Comparison of ENCODE assay signal across 9 cellular contexts in genomic region chr14:77094672-77095284, GRCh38. TPM values are rescaled to one million over a fixed set of nuclear protein-coding genes. Genes with fewer than 3 reads are reported as not detected.
DNase-seq lines count a peak whose midpoint lies in the region; ATAC-seq and TF ChIP-seq lines count a peak whose summit lies in the region.
"Had no signal": no experiment of that assay in that cellular context is flagged by ENCODE, and none has a peak within 500 bp of the region (broad histone marks: within the 10 kb centered on the region; RNA-seq: fewer than 3 reads in every experiment).

No MANE protein-coding gene starts in this region.

- peaks cover 13% of the 10 kb centered on the region for H3K9me3 Mint-ChIP-seq in activated naive CD8-positive, alpha-beta T cell treated with anti-CD3 and anti-CD28 coated beads for 36 hours

- H3K4me1 Mint-ChIP-seq in activated naive CD8-positive, alpha-beta T cell treated with anti-CD3 and anti-CD28 coated beads for 36 hours, result peaks cover 22% of the 10 kb centered on the region

- TF ChIP-seq POLR2A in NB4 (IDR thresholded peaks at IDR 0.05; ENCODE audit: extremely low read depth, insufficient read length), result no peak

- ATAC-seq in GM21576 (IDR thresholded peaks at IDR 0.05; ENCODE audit: unreplicated experiment) (no peak), GM21515 (IDR thresholded peaks at IDR 0.05; ENCODE audit: unreplicated experiment) (no peak)

- H3K36me3 ChIP-seq in cardiac muscle cell, result no peaks in the 10 kb centered on the region

- H3K4me3 ChIP-seq in NB4 (ENCODE audit: low read depth, low read length) (no peak overlapping the region), cardiac muscle cell (no peak overlapping the region)

- no peaks in the 10 kb centered on the region for H3K27me3 Mint-ChIP-seq in activated naive CD8-positive, alpha-beta T cell treated with anti-CD3 and anti-CD28 coated beads for 36 hours

- no peak overlapping the region for H3K27ac ChIP-seq in cardiac muscle cell
- H3K27ac ChIP-seq: epithelial cell of prostate had no signal

- H3K4me3 Mint-ChIP-seq in activated naive CD8-positive, alpha-beta T cell treated with anti-CD3 and anti-CD28 coated beads for 36 hours, result no peak overlapping the region

- no peak overlapping the region for H3K27ac Mint-ChIP-seq in activated naive CD8-positive, alpha-beta T cell treated with anti-CD3 and anti-CD28 coated beads for 36 hours

- peaks cover 11% of the 10 kb centered on the region for H3K36me3 Mint-ChIP-seq in activated naive CD8-positive, alpha-beta T cell treated with anti-CD3 and anti-CD28 coated beads for 36 hours

- H3K4me1 ChIP-seq in cardiac muscle cell (ENCODE audit: low read depth), result peaks cover 19% of the 10 kb centered on the region

- peak; percentile 77 for TF ChIP-seq CTCF in NB4 (IDR thresholded peaks at IDR 0.05; ENCODE audit: low read depth, low read length)
- peak; percentile 86 for TF ChIP-seq CTCF in cardiac muscle cell (IDR thresholded peaks at IDR 0.05; ENCODE audit: low read depth, low read length)

- H3K9me3 ChIP-seq in cardiac muscle cell (ENCODE audit: low read depth), result no peaks in the 10 kb centered on the region

- DNase-seq in ELR (ENCODE audit: low read depth), result peak; percentile 86
- peak; percentile 85 for DNase-seq in NB4 (ENCODE audit: low read depth)
- DNase-seq in SKM-1 (lab: John Stamatoyannopoulos, UW; ENCODE audit: unreplicated experiment), result peak; percentile 20
- peak; percentile 68 for DNase-seq in activated naive CD8-positive, alpha-beta T cell treated with anti-CD3 and anti-CD28 coated beads for 36 hours
- DNase-seq in cardiac muscle cell (ENCODE audit: low read depth in 1 of 2, low spot score in 1 of 2), result peak; percentile 88 to 89
- peak; percentile 77 for DNase-seq in putamen (ENCODE audit: low spot score)

- H3K27me3 ChIP-seq in cardiac muscle cell, result no peaks in the 10 kb centered on the region

RNA-seq across cellular contexts. Expression of gene CIPC, which starts 3.3 kb away (rescaled TPM):
- 10 to 100 TPM; 10.8 to 12.2 TPM for total RNA-seq in activated naive CD8-positive, alpha-beta T cell treated with anti-CD3 and anti-CD28 coated beads for 36 hours
- 31.3 and 35.3 TPM in 2 replicates for total RNA-seq in cardiac muscle cell
- polyA plus RNA-seq in cardiac muscle cell, result 16.4 and 16.5 TPM in 2 replicates

RNA-seq across cellular contexts. Expression of gene ZDHHC22, which starts 46.8 kb away (rescaled TPM):
- not detected for total RNA-seq in activated naive CD8-positive, alpha-beta T cell treated with anti-CD3 and anti-CD28 coated beads for 36 hours
- 0.12 and 0.25 TPM in 2 replicates for total RNA-seq in cardiac muscle cell
- polyA plus RNA-seq in cardiac muscle cell, result 0.10 TPM in 1 of 2 replicates, not detected in the other

Comparison
In these comparisons a context has a peak if more than half of its experiments do, and no peak if none do; other contexts are left out.
1. DNase-seq: peak in every context shown above with its lines; median percentile 88 in cardiac muscle cell; 86 in ELR; 85 in NB4; 77 in putamen; 68 in activated naive CD8-positive, alpha-beta T cell treated with anti-CD3 and anti-CD28 coated beads for 36 hours; 20 in SKM-1.